Comparison of ENCODE assay signal across 8 cellular contexts in genomic region chr2:73983322-73984202, GRCh38. TPM values are rescaled to one million over a fixed set of nuclear protein-coding genes. Genes with fewer than 3 reads are reported as not detected.
A peak's percentile ranks its signal among the peaks of the same experiment; 100 is the strongest.
DNase-seq lines count a peak whose midpoint lies in the region; ATAC-seq, FAIRE-seq and TF ChIP-seq lines count a peak whose summit lies in the region.

No MANE protein-coding gene starts in this region.

- no peak overlapping the region for H2AFZ ChIP-seq in keratinocyte (ENCODE audit: control insufficient read depth, low read length)

- no peaks in the 10 kb centered on the region for H3K27me3 ChIP-seq in keratinocyte (ENCODE audit: control insufficient read depth, extremely low read depth, insufficient read depth, low read length)

- peaks cover 82% of the 10 kb centered on the region for H3K4me1 Mint-ChIP-seq in activated naive CD8-positive, alpha-beta T cell treated with anti-CD3 and anti-CD28 coated beads, Interleukin-2, amount 50 U/mL, for 24 hours
- peaks cover 87% of the 10 kb centered on the region for H3K4me1 Mint-ChIP-seq in stimulated activated memory B cell treated with anti-CD40 and anti-IgM and Interleukin-4, amounts not matched to agents 10 μg/mL and 1 μg/mL and 100 μg/mL, for 72 hours

- H4K20me1 ChIP-seq in keratinocyte (ENCODE audit: control insufficient read depth, extremely low read depth, insufficient read depth, low read length), result peaks cover 10% of the 10 kb centered on the region

- DNase-seq in SIG-M5 treated with dmso at 0.1 percent for 504 hours (lab: John Stamatoyannopoulos, UW; ENCODE audit: unreplicated experiment) (peak; percentile 86), SIG-M5 (lab: John Stamatoyannopoulos, UW) (no peak), NCI-H1105 (lab: John Stamatoyannopoulos, UW) (peak; percentile 64), keratinocyte (ENCODE audit: low read depth, low spot score) (peak; percentile 94)
- no peak for DNase-seq in activated naive CD8-positive, alpha-beta T cell treated with anti-CD3 and anti-CD28 coated beads, Interleukin-2, amount 50 U/mL, for 24 hours

- H3K4me3 Mint-ChIP-seq in activated naive CD8-positive, alpha-beta T cell treated with anti-CD3 and anti-CD28 coated beads, Interleukin-2, amount 50 U/mL, for 24 hours, result peak overlapping the region; percentile 75
- peak overlapping the region; percentile 87 for H3K4me3 Mint-ChIP-seq in stimulated activated memory B cell treated with anti-CD40 and anti-IgM and Interleukin-4, amounts not matched to agents 10 μg/mL and 1 μg/mL and 100 μg/mL, for 72 hours

- TF ChIP-seq CTCF in keratinocyte (optimal IDR thresholded peaks at IDR 0.05 in 1 of 3, IDR thresholded peaks at IDR 0.05 in 1 of 3, conservative IDR thresholded peaks at IDR 0.05 in 1 of 3; ENCODE audit: extremely low read depth in 1 of 3, insufficient read depth in 2 of 3, low read length in 3 of 3), result peak in 1 of 3 experiments; percentile 8

- H3K36me3 Mint-ChIP-seq in activated naive CD8-positive, alpha-beta T cell treated with anti-CD3 and anti-CD28 coated beads, Interleukin-2, amount 50 U/mL, for 24 hours (ENCODE audit: low read depth), result peaks cover 17% of the 10 kb centered on the region
- peaks cover 22% of the 10 kb centered on the region for H3K36me3 Mint-ChIP-seq in stimulated activated memory B cell treated with anti-CD40 and anti-IgM and Interleukin-4, amounts not matched to agents 10 μg/mL and 1 μg/mL and 100 μg/mL, for 72 hours

- no peak for ATAC-seq in activated naive CD8-positive, alpha-beta T cell treated with anti-CD3 and anti-CD28 coated beads, Interleukin-2, amount 50 U/mL, for 24 hours
- ATAC-seq in stimulated activated memory B cell treated with anti-CD40 and anti-IgM and Interleukin-4, amounts not matched to agents 10 μg/mL and 1 μg/mL and 100 μg/mL, for 72 hours, result no peak
- ATAC-seq in HG02885 (IDR thresholded peaks at IDR 0.05; ENCODE audit: poor library complexity, unreplicated experiment) (no peak), GM21381 (IDR thresholded peaks at IDR 0.05; ENCODE audit: unreplicated experiment) (no peak)

- H3K27me3 Mint-ChIP-seq in activated naive CD8-positive, alpha-beta T cell treated with anti-CD3 and anti-CD28 coated beads, Interleukin-2, amount 50 U/mL, for 24 hours, result no peaks in the 10 kb centered on the region
- no peaks in the 10 kb centered on the region for H3K27me3 Mint-ChIP-seq in stimulated activated memory B cell treated with anti-CD40 and anti-IgM and Interleukin-4, amounts not matched to agents 10 μg/mL and 1 μg/mL and 100 μg/mL, for 72 hours

- H3K9me1 ChIP-seq in keratinocyte (ENCODE audit: control insufficient read depth, extremely low read depth, insufficient read depth, low read length), result peaks cover 9% of the 10 kb centered on the region

- H3K4me2 ChIP-seq in keratinocyte (ENCODE audit: control insufficient read depth, extremely low read depth, insufficient read depth, low read depth, low read length), result peak overlapping the region; percentile 93

- H3K27ac ChIP-seq in keratinocyte (ENCODE audit: control insufficient read depth, insufficient read depth, low read length), result peak overlapping the region; percentile 95

- H3K79me2 ChIP-seq in keratinocyte (ENCODE audit: control insufficient read depth, insufficient read depth, low read length), result peaks cover 32% of the 10 kb centered on the region

- H3K27ac Mint-ChIP-seq in activated naive CD8-positive, alpha-beta T cell treated with anti-CD3 and anti-CD28 coated beads, Interleukin-2, amount 50 U/mL, for 24 hours, result peak overlapping the region; percentile 87
- peak overlapping the region; percentile 93 for H3K27ac Mint-ChIP-seq in stimulated activated memory B cell treated with anti-CD40 and anti-IgM and Interleukin-4, amounts not matched to agents 10 μg/mL and 1 μg/mL and 100 μg/mL, for 72 hours

- peaks cover 0 to 15% of the 10 kb centered on the region in 2 experiments for H3K36me3 ChIP-seq in keratinocyte (ENCODE audit: control insufficient read depth in 2 of 2, extremely low read depth in 1 of 2, insufficient read depth in 2 of 2, low read length in 2 of 2)

- H3K9me3 ChIP-seq in keratinocyte (ENCODE audit: control insufficient read depth, low read depth, low read length), result no peaks in the 10 kb centered on the region

- H3K4me1 ChIP-seq in keratinocyte (ENCODE audit: control insufficient read depth, extremely low read depth, insufficient read depth, low read length), result peaks cover 70% of the 10 kb centered on the region

- no peaks in the 10 kb centered on the region for H3K9me3 Mint-ChIP-seq in activated naive CD8-positive, alpha-beta T cell treated with anti-CD3 and anti-CD28 coated beads, Interleukin-2, amount 50 U/mL, for 24 hours
- H3K9me3 Mint-ChIP-seq in stimulated activated memory B cell treated with anti-CD40 and anti-IgM and Interleukin-4, amounts not matched to agents 10 μg/mL and 1 μg/mL and 100 μg/mL, for 72 hours, result no peaks in the 10 kb centered on the region

- FAIRE-seq in keratinocyte (lab: Jason Lieb, UNC), result peak; percentile 67

- dilution Hi-C loops in keratinocyte (cut with MboI; ENCODE audit: extremely low pct_ligation_motif_present, low sequenced_read_pairs), result no loop called here

- peak overlapping the region; percentile 60 to 75 (median 72) for H3K4me3 ChIP-seq in keratinocyte (ENCODE audit: control insufficient read depth in 2 of 3, extremely low read depth in 1 of 3, insufficient read depth in 2 of 3, low read depth in 1 of 3, low read length in 3 of 3)

- H3K9ac ChIP-seq in keratinocyte (ENCODE audit: control insufficient read depth, extremely low read depth, insufficient read depth, low read length), result peak overlapping the region; percentile 94

RNA-seq across cellular contexts. Expression of gene TET3, which starts 1.1 kb away (rescaled TPM):
- polyA plus RNA-seq in keratinocyte, result 1.8 to 3.2 TPM (median 2.9 TPM) in 3 replicates
- polyA plus RNA-seq in keratinocyte (2011; ENCODE audit: low read depth), result 2.4 TPM
- 1.1 and 1.5 TPM in 2 replicates for polyA plus RNA-seq in keratinocyte (2011; cell fraction: cytosol; rRNA removed)
- polyA plus RNA-seq in keratinocyte (2011; cell fraction: nucleus; rRNA removed), result 8.3 and 9.1 TPM in 2 replicates
- 4.1 and 5.9 TPM in 2 replicates for polyA plus RNA-seq in keratinocyte (2012; ENCODE audit: low replicate concordance)
- 3.2 to 15.1 TPM (median 5.7 TPM) in 3 replicates for polyA minus RNA-seq in keratinocyte
- polyA minus RNA-seq in keratinocyte (2011; cell fraction: cytosol; rRNA and poly(A)+ RNA removed), result 2.5 TPM
- 8.2 and 13.5 TPM in 2 replicates for polyA minus RNA-seq in keratinocyte (2011; cell fraction: nucleus; rRNA and poly(A)+ RNA removed)

RNA-seq across cellular contexts. Expression of gene DGUOK, which starts 56.9 kb away (rescaled TPM):
- 76.4 to 106 TPM (median 102 TPM) in 3 replicates for polyA plus RNA-seq in keratinocyte
- 12.3 TPM for polyA plus RNA-seq in keratinocyte (2011; ENCODE audit: low read depth)
- 98.1 and 132 TPM in 2 replicates for polyA plus RNA-seq in keratinocyte (2011; cell fraction: cytosol; rRNA removed)
- polyA plus RNA-seq in keratinocyte (2011; cell fraction: nucleus; rRNA removed), result 50.9 and 59.2 TPM in 2 replicates
- 75.0 and 100 TPM in 2 replicates for polyA plus RNA-seq in keratinocyte (2012; ENCODE audit: low replicate concordance)
- polyA minus RNA-seq in keratinocyte, result 37.6 to 46.3 TPM (median 38.1 TPM) in 3 replicates
- 36.4 TPM for polyA minus RNA-seq in keratinocyte (2011; cell fraction: cytosol; rRNA and poly(A)+ RNA removed)
- polyA minus RNA-seq in keratinocyte (2011; cell fraction: nucleus; rRNA and poly(A)+ RNA removed), result 18.3 and 21.2 TPM in 2 replicates

Comparison
In these comparisons a context has a peak if more than half of its experiments do, and no peak if none do; other contexts are left out.
1. DNase-seq: peak in SIG-M5 treated with dmso at 0.1 percent for 504 hours (single experiment), NCI-H1105 (single experiment) and keratinocyte (single experiment); none in SIG-M5 (single experiment) and activated naive CD8-positive, alpha-beta T cell treated with anti-CD3 and anti-CD28 coated beads, Interleukin-2, amount 50 U/mL, for 24 hours (single experiment).